8 cellular contexts compared by ENCODE assay signal in the genomic region with DNA sequence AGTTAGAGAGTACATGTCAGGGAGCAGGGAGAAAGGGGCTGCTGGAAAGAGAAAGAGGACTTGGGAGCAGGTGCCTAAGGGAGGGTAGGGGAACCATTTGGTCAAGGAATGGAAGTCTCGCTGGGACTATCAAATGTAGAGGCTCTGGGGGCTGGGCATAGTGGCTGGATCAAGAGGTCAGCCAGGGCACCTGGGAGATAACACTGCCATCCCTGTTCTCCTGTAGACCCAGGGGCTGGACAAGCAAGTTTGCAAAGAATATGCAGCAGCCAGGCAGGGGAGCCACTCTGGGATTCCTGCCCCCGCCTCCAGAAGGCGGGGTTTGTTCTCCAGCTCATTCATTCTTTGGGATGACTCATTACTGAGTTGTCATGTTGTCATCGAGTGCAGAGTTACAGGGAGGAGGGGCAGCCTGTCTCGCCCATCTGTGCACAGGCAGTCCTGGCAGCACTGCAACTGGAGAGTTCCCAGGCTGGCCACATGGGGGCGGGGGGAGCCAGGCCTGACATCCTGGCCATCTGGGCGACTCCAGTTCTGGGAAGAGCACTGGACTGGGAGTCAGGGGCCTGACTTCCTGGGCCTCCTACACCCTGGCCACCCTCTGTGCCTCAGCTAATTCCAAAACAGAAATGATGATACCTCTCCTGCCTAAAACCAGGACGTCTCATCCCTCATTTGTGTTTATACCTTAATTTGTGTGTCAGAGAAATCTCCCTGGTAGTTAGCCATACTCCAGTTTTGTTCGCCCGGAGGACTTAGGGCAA. TPM values are rescaled to one million over a fixed set of nuclear protein-coding genes. Genes with fewer than 3 reads are reported as not detected.
DNase-seq lines count a peak whose midpoint lies in the region; ATAC-seq and TF ChIP-seq lines count a peak whose summit lies in the region.

No MANE protein-coding gene starts in this region.

- H3K36me3 ChIP-seq in thoracic aorta = no peaks in the 10 kb centered on the region

- TF ChIP-seq CTCF in HFFc6 (IDR thresholded peaks at IDR 0.05) = peak; percentile 96
- TF ChIP-seq CTCF in foreskin fibroblast (IDR thresholded peaks at IDR 0.05; ENCODE audit: low read depth, low read length) = peak; percentile 95
- TF ChIP-seq CTCF in thoracic aorta (IDR thresholded peaks at IDR 0.05) = peak; percentile 98

- peaks cover 2% of the 10 kb centered on the region for H3K27me3 Mint-ChIP-seq in HFFc6 (ENCODE audit: insufficient read depth)

- H3K4me3 Mint-ChIP-seq in HFFc6 = peak overlapping the region; percentile 33; the same call in 1 of the 2 replicates

- DNase-seq in GM03348 (ENCODE audit: low spot score) (peak; percentile 97), HFFc6 (peak; percentile 98), MV-4-11 (lab: John Stamatoyannopoulos, UW) (peak; percentile 95), SIG-M5 treated with dmso at 0.1 percent for 504 hours (lab: John Stamatoyannopoulos, UW; ENCODE audit: unreplicated experiment) (peak; percentile 93), foreskin fibroblast (peak; percentile 96 to 98), occipital lobe (lab: John Stamatoyannopoulos, UW) (peak; percentile 95), thoracic aorta (ENCODE audit: low spot score) (peak; percentile 81)
- DNase-seq in activated effector memory CD4-positive, alpha-beta T cell treated with anti-CD3 and anti-CD28 coated beads, Interleukin-2, amount 50 U/mL, for 16 hours = peak; percentile 92

- no peaks in the 10 kb centered on the region for H3K27me3 ChIP-seq in thoracic aorta (replicated peaks; ENCODE audit: insufficient read depth)

- peaks cover 38% of the 10 kb centered on the region for H3K4me1 Mint-ChIP-seq in HFFc6 (ENCODE audit: low read depth)

- H3K9me3 Mint-ChIP-seq in HFFc6 = no peaks in the 10 kb centered on the region

- H3K9me3 ChIP-seq in thoracic aorta = no peaks in the 10 kb centered on the region

- no peaks in the 10 kb centered on the region for H3K36me3 Mint-ChIP-seq in HFFc6 (ENCODE audit: low read depth)

- peak; percentile 96 for ATAC-seq in thoracic aorta (ENCODE audit: insufficient number of reproducible peaks, low FRiP score, low read depth)

- H3K27ac Mint-ChIP-seq in HFFc6 = peak overlapping the region; percentile 46; the same call in 1 of the 2 replicates

- peaks cover 0 to 27% of the 10 kb centered on the region in 2 donors for H3K4me1 ChIP-seq in thoracic aorta (ENCODE audit: control insufficient read depth in 1 of 2, low read depth in 2 of 2)

- H3K27ac ChIP-seq in thoracic aorta = no peak overlapping the region

- H3K4me3 ChIP-seq in foreskin fibroblast (ENCODE audit: low read depth in 1 of 2, low read length in 2 of 2) = no peak overlapping the region
- H3K4me3 ChIP-seq in thoracic aorta = no peak overlapping the region

RNA-seq across cellular contexts. Expression of a gene that starts 28.2 kb away (rescaled TPM):
- 10 to 100 TPM; 75.2 to 93.2 (median 87.0) TPM for total RNA-seq in HFFc6 (2021; fragmentation: NEBNext Ultra II Directional; extraction: Animal tissue kit (Norgen Biotek cat#: 25700))
- total RNA-seq in occipital lobe = 23.4 TPM
- 10 to 100 TPM; 45.4 to 56.2 TPM for total RNA-seq in thoracic aorta
